ENCODE assay signal across 8 cellular contexts in genomic region chr17:67993998-67994361, GRCh38. TPM values are rescaled to one million over a fixed set of nuclear protein-coding genes. Genes with fewer than 3 reads are reported as not detected.
DNase-seq lines count a peak whose midpoint lies in the region; ATAC-seq and TF ChIP-seq lines count a peak whose summit lies in the region.

No MANE protein-coding gene starts in this region.

- no peaks in the 10 kb centered on the region for H3K9me3 ChIP-seq in colonic mucosa
- H3K9me3 ChIP-seq in mononuclear cell (ENCODE audit: low read depth, low read length), result no peaks in the 10 kb centered on the region

- intact Hi-C loops in colonic mucosa (cut with DNase I), result no loop called here

- H3K9ac ChIP-seq in colonic mucosa (ENCODE audit: low read depth in 2 of 2, low read length in 2 of 2), result peak overlapping the region; percentile 59 to 98

- H3K4me3 ChIP-seq in AG04449 (ENCODE audit: low read depth, low read length) (peak overlapping the region; percentile 75), colonic mucosa (peak overlapping the region; percentile 53), mononuclear cell (ENCODE audit: low read length) (peak overlapping the region; percentile 54)

- TF ChIP-seq CTCF in AG04449 (IDR thresholded peaks at IDR 0.05; ENCODE audit: insufficient read depth, low read length, missing control alignments) (no peak), colonic mucosa (IDR thresholded peaks at IDR 0.05) (no peak), GM13977 (IDR thresholded peaks at IDR 0.05; ENCODE audit: extremely low read depth, insufficient read depth, missing control alignments) (no peak)

- ATAC-seq in GM18868 (IDR thresholded peaks at IDR 0.05; ENCODE audit: unreplicated experiment), result peak; percentile 4

- POLR2A ChIA-PET in AG04449 (lab: Yijun Ruan, JAX), result interaction anchor here (0.8 to 1.6 kb wide), 2 partner anchors 26 to 462 kb away, joined by 3 to 5 read pairs; no protein-coding TSS in a partner anchor

- DNase-seq in AG04449 (ENCODE audit: low read depth, low spot score), result no peak
- DNase-seq in NCI-H69 (lab: John Stamatoyannopoulos, UW), result peak; percentile 81
- no peak for DNase-seq in colonic mucosa
- no peak for DNase-seq in GM13977 (ENCODE audit: low spot score)
- DNase-seq in EL, result no peak
- no peak for DNase-seq in GM19238 (ENCODE audit: insufficient read length, low spot score)

- H3K27me3 ChIP-seq in colonic mucosa, result no peaks in the 10 kb centered on the region
- peaks cover 7% of the 10 kb centered on the region for H3K27me3 ChIP-seq in mononuclear cell (ENCODE audit: insufficient read depth, low read length)

- peak overlapping the region; percentile 85 for H3K27ac ChIP-seq in colonic mucosa

- in situ Hi-C loops in GM13977 (cut with MboI; ENCODE audit: low pct_unique_long_range_greater_than_20kb, low sequenced_read_pairs, unreplicated experiment), result no loop called here

- no peaks in the 10 kb centered on the region for H3K36me3 ChIP-seq in colonic mucosa

- CTCF ChIA-PET in AG04449 (lab: Yijun Ruan, JAX), result interaction anchor here (0.7 to 2.0 kb wide), 7 partner anchors 8 to 473 kb away, joined by 3 to 10 read pairs (median 3); no protein-coding TSS in a partner anchor

- H3K4me1 ChIP-seq in colonic mucosa, result peaks cover 8% of the 10 kb centered on the region
- H3K4me1 ChIP-seq in mononuclear cell (ENCODE audit: insufficient read depth, low read length), result peaks cover 41% of the 10 kb centered on the region

RNA-seq across cellular contexts. Expression of gene C17orf58, which starts 2.3 kb away (rescaled TPM):
- 10 to 100 TPM; 10.3 to 13.6 TPM for total RNA-seq in colonic mucosa
- total RNA-seq in mononuclear cell, result 2.1 TPM

RNA-seq across cellular contexts. Expression of gene KPNA2, which starts 41.6 kb away (rescaled TPM):
- total RNA-seq in colonic mucosa (100 to 1,000 TPM in 1 of 2 donors, 10 to 100 TPM in 1; 43.2 to 143 TPM), mononuclear cell (33.8 TPM)
